8 cellular contexts compared by ENCODE assay signal in genomic region chr9:129988607-129989361, GRCh38. TPM values are rescaled to one million over a fixed set of nuclear protein-coding genes. Genes with fewer than 3 reads are reported as not detected.
DNase-seq lines count a peak whose midpoint lies in the region; ATAC-seq and TF ChIP-seq lines count a peak whose summit lies in the region.

No MANE protein-coding gene starts in this region.

- no peak for ATAC-seq in activated CD8-positive, alpha-beta memory T cell treated with anti-CD3 and anti-CD28 coated beads, Interleukin-2, amount 10 ng/mL, durations not matched to agents 7 days and 5 days
- peak; percentile 46 for ATAC-seq in HG02938 (IDR thresholded peaks at IDR 0.05; ENCODE audit: unreplicated experiment)
- ATAC-seq in activated CD8-positive, alpha-beta T cell treated with anti-CD3 and anti-CD28 coated beads for 36 hours = peak; percentile 51

- peaks cover 42% of the 10 kb centered on the region for H3K36me3 Mint-ChIP-seq in activated CD8-positive, alpha-beta memory T cell treated with anti-CD3 and anti-CD28 coated beads, Interleukin-2, amount 10 ng/mL, durations not matched to agents 7 days and 5 days
- H3K36me3 Mint-ChIP-seq in activated CD8-positive, alpha-beta T cell treated with anti-CD3 and anti-CD28 coated beads for 36 hours (ENCODE audit: low read depth) = peaks cover 74% of the 10 kb centered on the region
- H3K36me3 Mint-ChIP-seq in stimulated activated naive CD8-positive, alpha-beta T cell treated with anti-CD3 and anti-CD28 coated beads, Interleukin-15, Interleukin-2, amounts not matched to agents 100 ng/mL and 50 ng/mL, for 24 hours (ENCODE audit: low read depth) = peaks cover 70% of the 10 kb centered on the region

- intact Hi-C loops in activated CD8-positive, alpha-beta T cell treated with anti-CD3 and anti-CD28 coated beads for 36 hours (cut with micrococcal nuclease) = no loop called here

- peaks cover 71% of the 10 kb centered on the region for H3K4me1 Mint-ChIP-seq in activated CD8-positive, alpha-beta memory T cell treated with anti-CD3 and anti-CD28 coated beads, Interleukin-2, amount 10 ng/mL, durations not matched to agents 7 days and 5 days
- H3K4me1 Mint-ChIP-seq in activated CD8-positive, alpha-beta T cell treated with anti-CD3 and anti-CD28 coated beads for 36 hours (ENCODE audit: low read depth) = peaks cover 75% of the 10 kb centered on the region
- peaks cover 93% of the 10 kb centered on the region for H3K4me1 Mint-ChIP-seq in stimulated activated naive CD8-positive, alpha-beta T cell treated with anti-CD3 and anti-CD28 coated beads, Interleukin-15, Interleukin-2, amounts not matched to agents 100 ng/mL and 50 ng/mL, for 24 hours (ENCODE audit: low read depth)

- POLR2A ChIA-PET in activated CD8-positive, alpha-beta T cell treated with anti-CD3 and anti-CD28 coated beads for 36 hours (lab: Charles Lee) = interaction anchor here (0.8 to 12.9 kb wide), 8 partner anchors 19 to 151 kb away, joined by 3 to 110 read pairs (median 4); partner anchors contain the start of gene FNBP1

- H3K27me3 Mint-ChIP-seq in activated CD8-positive, alpha-beta memory T cell treated with anti-CD3 and anti-CD28 coated beads, Interleukin-2, amount 10 ng/mL, durations not matched to agents 7 days and 5 days = no peaks in the 10 kb centered on the region
- H3K27me3 Mint-ChIP-seq in activated CD8-positive, alpha-beta T cell treated with anti-CD3 and anti-CD28 coated beads for 36 hours = no peaks in the 10 kb centered on the region
- no peaks in the 10 kb centered on the region for H3K27me3 Mint-ChIP-seq in stimulated activated naive CD8-positive, alpha-beta T cell treated with anti-CD3 and anti-CD28 coated beads, Interleukin-15, Interleukin-2, amounts not matched to agents 100 ng/mL and 50 ng/mL, for 24 hours

- H3K27ac Mint-ChIP-seq in activated CD8-positive, alpha-beta memory T cell treated with anti-CD3 and anti-CD28 coated beads, Interleukin-2, amount 10 ng/mL, durations not matched to agents 7 days and 5 days = peak overlapping the region; percentile 73
- peak overlapping the region; percentile 93 for H3K27ac Mint-ChIP-seq in activated CD8-positive, alpha-beta T cell treated with anti-CD3 and anti-CD28 coated beads for 36 hours
- H3K27ac Mint-ChIP-seq in stimulated activated naive CD8-positive, alpha-beta T cell treated with anti-CD3 and anti-CD28 coated beads, Interleukin-15, Interleukin-2, amounts not matched to agents 100 ng/mL and 50 ng/mL, for 24 hours = peak overlapping the region; percentile 90

- no peak overlapping the region for H3K4me3 Mint-ChIP-seq in activated CD8-positive, alpha-beta memory T cell treated with anti-CD3 and anti-CD28 coated beads, Interleukin-2, amount 10 ng/mL, durations not matched to agents 7 days and 5 days
- H3K4me3 Mint-ChIP-seq in activated CD8-positive, alpha-beta T cell treated with anti-CD3 and anti-CD28 coated beads for 36 hours = peak overlapping the region; percentile 31
- H3K4me3 Mint-ChIP-seq in stimulated activated naive CD8-positive, alpha-beta T cell treated with anti-CD3 and anti-CD28 coated beads, Interleukin-15, Interleukin-2, amounts not matched to agents 100 ng/mL and 50 ng/mL, for 24 hours = peak overlapping the region; percentile 56

- no peak for TF ChIP-seq CTCF in activated CD8-positive, alpha-beta T cell treated with anti-CD3 and anti-CD28 coated beads for 36 hours (IDR thresholded peaks at IDR 0.05)

- DNase-seq in activated CD8-positive, alpha-beta memory T cell treated with anti-CD3 and anti-CD28 coated beads, Interleukin-2, amount 10 ng/mL, durations not matched to agents 7 days and 5 days = no peak
- no peak for DNase-seq in activated CD8-positive, alpha-beta memory T cell treated with anti-CD3 and anti-CD28 coated beads, Interleukin-2, amount 50 U/mL, for 48 hours
- DNase-seq in activated CD8-positive, alpha-beta T cell treated with anti-CD3 and anti-CD28 coated beads for 36 hours = peak; percentile 42
- DNase-seq in glomerular visceral epithelial cell (ENCODE audit: extremely low spot score) (no peak), DMS79 treated with DMSO at 0.1 percent for 48 hours (lab: John Stamatoyannopoulos, UW) (no peak), SK-N-DZ (ENCODE audit: low spot score) (no peak)

- no peaks in the 10 kb centered on the region for H3K9me3 Mint-ChIP-seq in activated CD8-positive, alpha-beta memory T cell treated with anti-CD3 and anti-CD28 coated beads, Interleukin-2, amount 10 ng/mL, durations not matched to agents 7 days and 5 days (ENCODE audit: low read depth)
- H3K9me3 Mint-ChIP-seq in activated CD8-positive, alpha-beta T cell treated with anti-CD3 and anti-CD28 coated beads for 36 hours = peaks cover 2% of the 10 kb centered on the region
- no peaks in the 10 kb centered on the region for H3K9me3 Mint-ChIP-seq in stimulated activated naive CD8-positive, alpha-beta T cell treated with anti-CD3 and anti-CD28 coated beads, Interleukin-15, Interleukin-2, amounts not matched to agents 100 ng/mL and 50 ng/mL, for 24 hours

- CTCF ChIA-PET in activated CD8-positive, alpha-beta memory T cell treated with anti-CD3 and anti-CD28 coated beads, Interleukin-2, amount 10 ng/mL, durations not matched to agents 7 days and 5 days (lab: Charles Lee) = interaction anchor here (2.4 kb wide), 1 partner anchor 31 kb away, joined by 9 read pairs; no protein-coding TSS in a partner anchor
- CTCF ChIA-PET in activated CD8-positive, alpha-beta T cell treated with anti-CD3 and anti-CD28 coated beads for 36 hours (lab: Charles Lee) = interaction anchor here (1.0 kb wide), 1 partner anchor 46 kb away, joined by 4 read pairs; no protein-coding TSS in a partner anchor

RNA-seq across cellular contexts. Expression of gene FNBP1, which starts 54.2 kb away (rescaled TPM):
- 100 to 1,000 TPM; 153 to 167 TPM for total RNA-seq in activated CD8-positive, alpha-beta memory T cell treated with anti-CD3 and anti-CD28 coated beads, Interleukin-2, amount 10 ng/mL, durations not matched to agents 7 days and 5 days
- total RNA-seq in activated CD8-positive, alpha-beta T cell treated with anti-CD3 and anti-CD28 coated beads for 36 hours = 100 to 1,000 TPM; 266 to 268 TPM
- polyA plus RNA-seq in SK-N-DZ (2014; cell fraction: cytosol; rRNA removed) = 14.3 and 14.5 TPM in 2 replicates
- 6.5 and 9.4 TPM in 2 replicates for polyA plus RNA-seq in SK-N-DZ (2014; cell fraction: nucleus; rRNA removed)
